ENCODE assay signal across 18 cellular contexts in the genomic region with DNA sequence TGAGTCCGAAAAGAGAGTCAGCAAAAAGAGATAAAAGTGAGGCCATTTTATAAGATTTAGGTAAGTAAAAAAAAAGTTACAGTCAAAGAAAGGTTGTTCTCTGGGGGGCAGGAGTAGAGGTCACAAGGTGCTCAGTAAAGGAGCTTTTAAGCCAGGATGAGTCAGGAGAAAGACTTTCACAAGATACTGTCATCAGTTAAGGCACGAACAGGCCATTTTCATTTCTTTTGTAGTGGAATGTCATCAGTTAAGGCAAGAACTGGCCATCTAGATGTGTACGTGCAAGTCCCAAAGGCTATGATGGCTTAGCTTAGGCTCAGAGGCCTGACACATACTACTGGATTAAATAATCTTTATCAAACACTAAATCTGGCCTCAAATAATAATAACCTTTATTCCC.
DNase-seq lines count a peak whose midpoint lies in the region; ATAC-seq, FAIRE-seq and TF ChIP-seq lines count a peak whose summit lies in the region.
"Had no signal": no experiment of that assay in that cellular context is flagged by ENCODE, and none has a peak within 500 bp of the region (broad histone marks: within the 10 kb centered on the region; RNA-seq: fewer than 3 reads in every experiment).

No MANE protein-coding gene starts in this region.

- DNase-seq in bronchial epithelial cell (ENCODE audit: low read depth) (peak; percentile 27), foreskin keratinocyte (peak; percentile 32 to 64), mesendoderm (peak; percentile 74), cerebellar nuclear complex (lab: John Stamatoyannopoulos, UW) (no peak), NCI-H1694 treated with DMSO at 0.1 percent for 48 hours (lab: John Stamatoyannopoulos, UW) (no peak), GM19238 (ENCODE audit: insufficient read length, low spot score) (no peak), COLO829 (ENCODE audit: low spot score) (no peak)
- DNase-seq: C1 segment of cervical spinal cord; CD4-positive, alpha-beta T cell; COR-L47; DMS153; DMS79 treated with DMSO at 0.1 percent for 48 hours; EL; GDM1 had no signal

- no peaks in the 10 kb centered on the region for H3K79me1 ChIP-seq in mesendoderm (ENCODE audit: low read length)

- H2BK120ac ChIP-seq in mesendoderm (ENCODE audit: low read depth, low read length), result peak overlapping the region; percentile 23

- H3K4me3 ChIP-seq in bronchial epithelial cell (ENCODE audit: low read depth, low read length) (no peak overlapping the region), mesendoderm (ENCODE audit: low read length) (no peak overlapping the region)

- FAIRE-seq in bronchial epithelial cell (lab: Jason Lieb, UNC), result no peak
- FAIRE-seq: A204.1, D721Med, GM12892 had no signal

- ATAC-seq in foreskin keratinocyte, result peak; percentile 61
- ATAC-seq: HCT116 had no signal

- H3K79me2 ChIP-seq in mesendoderm (ENCODE audit: control insufficient read depth, insufficient read depth, low read length), result no peaks in the 10 kb centered on the region

- peak overlapping the region; percentile 43 for H3K18ac ChIP-seq in mesendoderm (ENCODE audit: low read length)

- no peak overlapping the region for H2AK5ac ChIP-seq in mesendoderm (ENCODE audit: low read length)

- no peak overlapping the region for H3K4ac ChIP-seq in mesendoderm (ENCODE audit: low read depth, low read length)

- no peak overlapping the region for H3K23ac ChIP-seq in mesendoderm (ENCODE audit: low read length)

- H3K27ac ChIP-seq in foreskin keratinocyte, result peak overlapping the region; percentile 36
- peak overlapping the region; percentile 19 for H3K27ac ChIP-seq in mesendoderm (ENCODE audit: low read depth, low read length)

- peaks cover 7% of the 10 kb centered on the region for H3K4me1 ChIP-seq in foreskin keratinocyte
- no peaks in the 10 kb centered on the region for H3K4me1 ChIP-seq in mesendoderm (ENCODE audit: control insufficient read depth, low read depth, low read length)

- H2BK5ac ChIP-seq in mesendoderm (ENCODE audit: low read length), result peak overlapping the region; percentile 20

- H3K27me3 ChIP-seq in bronchial epithelial cell (ENCODE audit: control insufficient read depth, insufficient read depth, low read length) (no peaks in the 10 kb centered on the region), foreskin keratinocyte (no peaks in the 10 kb centered on the region), mesendoderm (ENCODE audit: insufficient read depth, low read length, poor library complexity) (no peaks in the 10 kb centered on the region)

- TF ChIP-seq CTCF in bronchial epithelial cell (IDR thresholded peaks at IDR 0.05; ENCODE audit: insufficient read depth, low read length, severe bottlenecking) (no peak), foreskin keratinocyte (conservative IDR thresholded peaks at IDR 0.05) (no peak)

- H3K9ac ChIP-seq in mesendoderm (ENCODE audit: low read length), result no peak overlapping the region

- H3K4me2 ChIP-seq in mesendoderm (ENCODE audit: low read length), result no peak overlapping the region

- no CpG with 5 or more reads among the region's 3 CpGs for WGBS in mesendoderm (ENCODE audit: extremely low coverage, insufficient coverage, low lambda C conversion rate)

- peak overlapping the region; percentile 49 for H3K56ac ChIP-seq in mesendoderm (ENCODE audit: low read length)

- peak overlapping the region; percentile 56 for H4K8ac ChIP-seq in mesendoderm (ENCODE audit: low read depth, low read length)

- no peak overlapping the region for H4K5ac ChIP-seq in mesendoderm (ENCODE audit: low read length)

- H3K36me3 ChIP-seq in bronchial epithelial cell (ENCODE audit: control insufficient read depth, insufficient read depth, low read length) (no peaks in the 10 kb centered on the region), mesendoderm (ENCODE audit: control insufficient read depth, insufficient read depth, low read length) (no peaks in the 10 kb centered on the region)

- no peak overlapping the region for H2BK15ac ChIP-seq in mesendoderm (replicated peaks; ENCODE audit: low read depth)

Comparison
In these comparisons a context has a peak if more than half of its experiments do, and no peak if none do; other contexts are left out.
1. DNase-seq: peak in bronchial epithelial cell (single experiment), foreskin keratinocyte (2 of 2) and mesendoderm (single experiment); none in cerebellar nuclear complex (0 of 2), NCI-H1694 treated with DMSO at 0.1 percent for 48 hours (single experiment), GM19238 (single experiment) and COLO829 (single experiment).